ENCODE assay signal across 9 cellular contexts in genomic region chr1:62391369-62391971, GRCh38. TPM values are rescaled to one million over a fixed set of nuclear protein-coding genes. Genes with fewer than 3 reads are reported as not detected.
DNase-seq lines count a peak whose midpoint lies in the region; ATAC-seq and TF ChIP-seq lines count a peak whose summit lies in the region.
"Had no signal": no experiment of that assay in that cellular context is flagged by ENCODE, and none has a peak within 500 bp of the region (broad histone marks: within the 10 kb centered on the region; RNA-seq: fewer than 3 reads in every experiment).

No MANE protein-coding gene starts in this region.

- H3K4me3 ChIP-seq in heart left ventricle (no peak overlapping the region), astrocyte of the spinal cord (ENCODE audit: low read depth, low read length) (no peak overlapping the region), sigmoid colon (no peak overlapping the region)

- no peak for ATAC-seq in heart left ventricle
- ATAC-seq in Right ventricle myocardium inferior, result no peak

- WGBS in heart left ventricle, 4 donors, result 34 to 41% (median 39%) methylated on average over 3 of the region's 3 CpGs
- 20 to 33% methylated on average over 3 of the region's 3 CpGs for WGBS in sigmoid colon, 2 donors

- no peaks in the 10 kb centered on the region for H3K36me3 ChIP-seq in heart left ventricle
- H3K36me3 ChIP-seq in sigmoid colon, result no peaks in the 10 kb centered on the region

- intact Hi-C loops in heart left ventricle (cut with DNase I), result no loop called here
- intact Hi-C loops in Right ventricle myocardium inferior (cut with DNase I), result no loop called here
- intact Hi-C loops in sigmoid colon (cut with DNase I), result no loop called here

- H3K4me1 ChIP-seq in heart left ventricle (no peaks in the 10 kb centered on the region), sigmoid colon (no peaks in the 10 kb centered on the region)

- no peak for TF ChIP-seq POLR2A in heart left ventricle (IDR thresholded peaks at IDR 0.05)
- TF ChIP-seq POLR2A in sigmoid colon (IDR thresholded peaks at IDR 0.05), result no peak

- TF ChIP-seq CTCF in heart left ventricle (IDR thresholded peaks at IDR 0.05) (peak in 8 of 12 donors; percentile 7 to 39 (median 30)), astrocyte of the spinal cord (IDR thresholded peaks at IDR 0.05; ENCODE audit: low read depth, low read length) (peak; percentile 50), sigmoid colon (IDR thresholded peaks at IDR 0.05) (no peak)

- TF ChIP-seq EP300 in sigmoid colon (IDR thresholded peaks at IDR 0.05), result no peak

- H3K27me3 ChIP-seq in heart left ventricle, result no peaks in the 10 kb centered on the region
- H3K27me3 ChIP-seq in sigmoid colon, result no peaks in the 10 kb centered on the region

- in situ Hi-C loops in astrocyte of the spinal cord (cut with HindIII; ENCODE audit: low sequenced_read_pairs), result no loop called here

- H3K27ac ChIP-seq in heart left ventricle (no peak overlapping the region), sigmoid colon (no peak overlapping the region)

- no peak for DNase-seq in heart left ventricle
- DNase-seq in Right ventricle myocardium inferior (ENCODE audit: missing footprints), result no peak
- DNase-seq in M059J (ENCODE audit: low read depth), result peak; percentile 25
- no peak for DNase-seq in astrocyte of the spinal cord (ENCODE audit: low read depth, low spot score)
- peak; percentile 25 for DNase-seq in myocyte (ENCODE audit: low read depth)
- no peak for DNase-seq in sigmoid colon
- DNase-seq in HuH-7.5 (ENCODE audit: low spot score), result no peak
- no peak for DNase-seq in hippocampal formation (lab: John Stamatoyannopoulos, UW)
- DNase-seq: activated T-cell treated with anti-CD3 and anti-CD28 coated beads, Interleukin-2, amount 50 U/mL, for 4 hours had no signal

- no peaks in the 10 kb centered on the region for H3K9me3 ChIP-seq in heart left ventricle
- no peaks in the 10 kb centered on the region for H3K9me3 ChIP-seq in sigmoid colon

RNA-seq across cellular contexts. Expression of gene USP1, which starts 45.4 kb away (rescaled TPM):
- total RNA-seq in heart left ventricle, result 10 to 100 TPM in 7 of 9 donors, 1 to 10 TPM in 2; 9.4 to 17.9 (median 12.7) TPM
- 10 to 100 TPM in 1 of 2 donors, 1 to 10 TPM in 1; 4.8 to 15.0 TPM for polyA plus RNA-seq in heart left ventricle
- total RNA-seq in Right ventricle myocardium inferior, result 14.1 TPM
- total RNA-seq in M059J (2014; rRNA removed; shearing (Covaris generic)), result 59.5 and 68.6 TPM in 2 replicates
- 17.4 and 22.6 TPM in 2 replicates for total RNA-seq in myocyte
- 5.0 TPM for polyA plus RNA-seq in myocyte (2012)
- 10 to 100 TPM; 20.5 to 35.7 (median 27.6) TPM for total RNA-seq in sigmoid colon
- 10 to 100 TPM; 14.4 to 18.5 (median 15.0) TPM for polyA plus RNA-seq in sigmoid colon

Comparison
In these comparisons a context has a peak if more than half of its experiments do, and no peak if none do; other contexts are left out.
1. DNase-seq: peak in M059J (single experiment) and myocyte (single experiment); none in heart left ventricle (0 of 5), Right ventricle myocardium inferior (single experiment), astrocyte of the spinal cord (single experiment), sigmoid colon (single experiment), HuH-7.5 (single experiment) and hippocampal formation (0 of 2).
2. CTCF ChIP-seq: peak in heart left ventricle (8 of 12) and astrocyte of the spinal cord (single experiment); none in sigmoid colon (0 of 4).